8 cellular contexts compared by ENCODE assay signal in the genomic region with DNA sequence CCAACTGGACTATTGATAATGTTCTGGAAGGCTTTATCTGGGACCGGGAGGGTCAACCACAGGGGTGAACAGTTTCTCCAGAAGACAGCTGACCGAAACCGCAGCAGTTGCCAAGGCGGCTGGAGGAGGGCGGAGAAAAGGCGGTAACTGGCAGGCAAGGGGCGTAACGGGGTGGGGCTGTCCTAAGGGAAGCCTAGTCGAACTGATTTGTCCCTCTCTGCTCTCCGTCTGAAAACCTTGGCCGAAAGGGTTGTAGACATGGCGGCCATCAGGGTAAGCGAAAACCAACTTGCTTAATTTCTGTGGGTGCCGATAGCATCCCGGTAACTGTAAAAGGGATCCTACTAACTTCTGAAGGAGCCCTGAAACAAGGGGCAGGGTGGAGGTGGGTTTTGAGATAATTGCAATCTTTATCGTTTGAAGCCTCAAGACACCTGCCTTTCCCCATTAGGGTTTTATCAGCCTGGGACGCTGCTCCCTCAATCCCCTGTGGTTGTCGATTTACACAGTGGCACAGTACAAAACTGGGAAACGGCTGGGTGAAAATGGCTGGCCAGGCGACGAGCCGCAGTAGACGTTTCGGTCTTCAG. TPM values are rescaled to one million over a fixed set of nuclear protein-coding genes. Genes with fewer than 3 reads are reported as not detected.
DNase-seq lines count a peak whose midpoint lies in the region; ATAC-seq, FAIRE-seq and TF ChIP-seq lines count a peak whose summit lies in the region.

A gene with protein sequence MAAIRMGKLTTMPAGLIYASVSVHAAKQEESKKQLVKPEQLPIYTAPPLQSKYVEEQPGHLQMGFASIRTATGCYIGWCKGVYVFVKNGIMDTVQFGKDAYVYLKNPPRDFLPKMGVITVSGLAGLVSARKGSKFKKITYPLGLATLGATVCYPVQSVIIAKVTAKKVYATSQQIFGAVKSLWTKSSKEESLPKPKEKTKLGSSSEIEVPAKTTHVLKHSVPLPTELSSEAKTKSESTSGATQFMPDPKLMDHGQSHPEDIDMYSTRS (plus strand): TSS at position 223 of the 590 bp plus-strand sequence. CDS start 36 bp downstream, at position 259.

- H3K27me3 ChIP-seq in prostate gland (replicated peaks; ENCODE audit: insufficient read depth), result no peaks in the 10 kb centered on the region

- ATAC-seq in HG02798 (IDR thresholded peaks at IDR 0.05; ENCODE audit: poor library complexity, unreplicated experiment) (peak; percentile 98), left ventricle myocardium superior (peak; percentile 100)

- intact Hi-C loops in left ventricle myocardium superior (cut with micrococcal nuclease), result no loop called here
- intact Hi-C loops in prostate gland (cut with DNase I), result no loop called here

- DNase-seq in GM12891 (ENCODE audit: insufficient read length, low spot score) (peak; percentile 9), NCI-H1436 treated with DMSO at 0.1 percent for 48 hours (lab: John Stamatoyannopoulos, UW) (peak; percentile 88), T-helper 1 cell (peak; percentile 47 to 82 (median 58)), amniotic epithelial cell (ENCODE audit: low read depth) (peak; percentile 89), left ventricle myocardium superior (peak; percentile 89), prostate gland (ENCODE audit: low spot score) (peak; percentile 78)

- peak; percentile 88 for FAIRE-seq in GM12891 (lab: Jason Lieb, UNC)

- TF ChIP-seq CTCF in prostate gland (IDR thresholded peaks at IDR 0.05), result no peak

- H3K9me3 ChIP-seq in prostate gland, result no peaks in the 10 kb centered on the region

- no peaks in the 10 kb centered on the region for H3K4me1 ChIP-seq in prostate gland (replicated peaks)
- no peaks in the 10 kb centered on the region for H3K4me1 ChIP-seq in urinary bladder (ENCODE audit: insufficient read depth)

- H3K4me3 ChIP-seq in prostate gland, result peak within 1 kb of the TSS; percentile 38 to 42
- peak within 1 kb of the TSS; percentile 71 for H3K4me3 ChIP-seq in urinary bladder (ENCODE audit: low read depth, low read length)

- H3K27ac ChIP-seq in prostate gland (peak within 1 kb of the TSS; percentile 58 to 71), urinary bladder (ENCODE audit: low read depth) (peak within 1 kb of the TSS; percentile 38)

- WGBS in prostate gland, result under 1% methylated on average over 24 of the region's 24 CpGs
- under 1% methylated on average over 24 of the region's 24 CpGs for WGBS in urinary bladder

- TF ChIP-seq POLR2A in GM12891 (IDR thresholded peaks at IDR 0.05; ENCODE audit: low read depth, low read length), result peak; percentile 70
- peak; percentile 26 for TF ChIP-seq POLR2A in prostate gland (IDR thresholded peaks at IDR 0.05)

- H3K36me3 ChIP-seq in prostate gland (no peaks in the 10 kb centered on the region), urinary bladder (ENCODE audit: insufficient read depth) (no peaks in the 10 kb centered on the region)

TF ChIP-seq in GM12891, 5 proteins besides CTCF, POLR2A, EP300 and RAD21:
- TF ChIP-seq TAF1 (IDR thresholded peaks at IDR 0.05; ENCODE audit: low read depth, low read length) (peak; percentile 53; the same call in 1 of the 2 replicates), SPI1 (IDR thresholded peaks at IDR 0.05; ENCODE audit: low read depth, low read length) (no peak), POU2F2 (IDR thresholded peaks at IDR 0.05; ENCODE audit: low read depth, low read length) (0 out of 2 replicates have a peak, but pooled peaks have one; percentile 7), POLR2AphosphoS5 (IDR thresholded peaks at IDR 0.05; ENCODE audit: low read depth, low read length) (0 out of 2 replicates have a peak, but pooled peaks have one; percentile 24)

RNA-seq across cellular contexts. Expression of the gene that starts here (rescaled TPM):
- polyA plus RNA-seq in GM12891 (2012; ENCODE audit: low read depth, missing spikeins), result 5.8 TPM
- 54.1 TPM for total RNA-seq in left ventricle myocardium superior
- total RNA-seq in prostate gland, result 10 to 100 TPM in 1 of 2 donors, 1 to 10 TPM in 1; 9.9 to 10.8 TPM
- 19.1 TPM for total RNA-seq in urinary bladder
- polyA plus RNA-seq in urinary bladder, result 9.9 TPM

Comparison
In these comparisons a context has a peak if more than half of its experiments do, and no peak if none do; other contexts are left out.
1. Peak in every context shown above with its lines: DNase-seq, ATAC-seq, H3K4me3 ChIP-seq and H3K27ac ChIP-seq.
2. DNase-seq: peak in every context shown above with its lines; median percentile 89 in amniotic epithelial cell; 89 in left ventricle myocardium superior; 88 in NCI-H1436 treated with DMSO at 0.1 percent for 48 hours; 78 in prostate gland; 58 in T-helper 1 cell; 9 in GM12891.